Comparison of ENCODE assay signal across 22 cellular contexts in the genomic region with DNA sequence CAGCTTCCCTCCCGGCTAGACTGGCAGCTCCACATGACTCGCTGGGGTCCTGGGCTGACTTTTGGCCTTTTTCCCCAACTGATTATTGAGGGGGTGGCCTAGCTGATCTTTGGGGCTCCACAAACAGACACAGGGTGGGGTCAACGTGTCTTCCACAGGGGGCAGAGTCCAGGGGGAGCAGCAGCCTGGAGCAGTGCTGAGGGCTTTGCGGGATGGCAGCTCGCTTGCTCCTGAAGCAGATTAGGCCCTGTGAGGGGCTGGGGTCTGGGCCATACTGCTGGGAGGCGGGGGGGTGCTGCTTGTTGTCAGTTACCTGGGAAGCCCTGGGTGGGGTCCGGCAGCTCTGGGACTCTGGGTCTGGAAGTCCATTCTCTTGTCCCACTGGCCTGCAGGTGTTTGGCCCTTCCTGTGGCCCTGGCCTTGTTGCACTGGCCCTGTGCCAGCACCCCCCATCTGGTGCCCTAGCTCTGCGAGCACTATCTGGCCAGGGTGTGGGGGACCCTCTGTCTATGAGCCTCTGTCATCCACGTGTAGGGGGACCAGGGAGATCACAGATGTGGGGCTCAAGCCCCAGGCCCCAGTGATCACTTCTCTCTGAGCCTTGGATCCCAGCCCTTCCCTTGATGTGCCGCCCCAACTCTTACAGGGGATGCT. TPM values are rescaled to one million over a fixed set of nuclear protein-coding genes. Genes with fewer than 3 reads are reported as not detected.
DNase-seq lines count a peak whose midpoint lies in the region; ATAC-seq and TF ChIP-seq lines count a peak whose summit lies in the region.
"Had no signal": no experiment of that assay in that cellular context is flagged by ENCODE, and none has a peak within 500 bp of the region (broad histone marks: within the 10 kb centered on the region; RNA-seq: fewer than 3 reads in every experiment).

No MANE protein-coding gene starts in this region.

- no peak overlapping the region for H3K4me3 ChIP-seq in CD8-positive, alpha-beta memory T cell (ENCODE audit: low read length)
- no peak overlapping the region for H3K4me3 ChIP-seq in endodermal cell (ENCODE audit: low read length)
- H3K4me3 ChIP-seq: cardiac muscle cell, ovary, transverse colon had no signal

- H3K4me1 ChIP-seq in CD8-positive, alpha-beta memory T cell (ENCODE audit: insufficient read depth, low read length) = peaks cover 35% of the 10 kb centered on the region
- H3K4me1 ChIP-seq in endodermal cell (ENCODE audit: control insufficient read depth, insufficient read depth, low read length) = no peaks in the 10 kb centered on the region

- no peak overlapping the region for H3K4me3 Mint-ChIP-seq in CD8-positive, alpha-beta memory T cell
- H3K4me3 Mint-ChIP-seq in endodermal cell = no peak overlapping the region
- H3K4me3 Mint-ChIP-seq: activated CD8-positive, alpha-beta T cell treated with anti-CD3 and anti-CD28 coated beads for 36 hours; dendritic cell treated with granulocyte-macrophage colony-stimulating factor and Interleukin-4, amounts not matched to agents 40 ng/mL and 50 ng/mL, for 4 days; stimulated activated naive CD8-positive, alpha-beta T cell treated with anti-CD3 and anti-CD28 coated beads, Interleukin-15, Interleukin-2, amounts not matched to agents 100 ng/mL and 50 ng/mL, for 24 hours had no signal

- TF ChIP-seq EP300 in Ishikawa (IDR thresholded peaks at IDR 0.05; ENCODE audit: borderline replicate concordance) = no peak

- no peaks in the 10 kb centered on the region for H3K9me3 ChIP-seq in CD8-positive, alpha-beta memory T cell (ENCODE audit: low read length)
- H3K9me3 ChIP-seq in endodermal cell (ENCODE audit: control insufficient read depth, low read length) = no peaks in the 10 kb centered on the region
- H3K9me3 ChIP-seq: ovary, transverse colon had no signal

- WGBS in endodermal cell (ENCODE audit: insufficient coverage in 1 of 2, insufficient read length in 1 of 2), 2 experiments = 87 to 90% methylated on average over 9 to 10 of the region's 10 CpGs

- no peaks in the 10 kb centered on the region for H3K27me3 ChIP-seq in CD8-positive, alpha-beta memory T cell (ENCODE audit: insufficient read depth, low read length, poor library complexity, severe bottlenecking)
- peaks cover 23% of the 10 kb centered on the region for H3K27me3 ChIP-seq in endodermal cell (ENCODE audit: control insufficient read depth, insufficient read depth, low read length, poor library complexity, severe bottlenecking)
- H3K27me3 ChIP-seq: ovary had no signal

- no peaks in the 10 kb centered on the region for H3K36me3 ChIP-seq in CD8-positive, alpha-beta memory T cell (ENCODE audit: insufficient read depth, low read length)
- H3K36me3 ChIP-seq in endodermal cell (ENCODE audit: control insufficient read depth, insufficient read depth, low read length) = no peaks in the 10 kb centered on the region
- H3K36me3 ChIP-seq: cardiac muscle cell, ovary, transverse colon had no signal

- CTCF ChIA-PET in CD8-positive, alpha-beta memory T cell (lab: Charles Lee) = interaction anchor here (1.6 to 10.9 kb wide), 2 partner anchors 16 to 127 kb away, joined by 5 to 134 read pairs; a partner anchor contains a TSS

- no peaks in the 10 kb centered on the region for H3K9me3 Mint-ChIP-seq in CD8-positive, alpha-beta memory T cell
- no peaks in the 10 kb centered on the region for H3K9me3 Mint-ChIP-seq in endodermal cell
- H3K9me3 Mint-ChIP-seq: activated CD8-positive, alpha-beta T cell treated with anti-CD3 and anti-CD28 coated beads for 36 hours; dendritic cell treated with granulocyte-macrophage colony-stimulating factor and Interleukin-4, amounts not matched to agents 40 ng/mL and 50 ng/mL, for 4 days; stimulated activated naive CD8-positive, alpha-beta T cell treated with anti-CD3 and anti-CD28 coated beads, Interleukin-15, Interleukin-2, amounts not matched to agents 100 ng/mL and 50 ng/mL, for 24 hours had no signal

- H3K4me1 Mint-ChIP-seq in CD8-positive, alpha-beta memory T cell = peaks cover 0 to 33% (median 5%) of the 10 kb centered on the region in 3 donors
- H3K4me1 Mint-ChIP-seq in endodermal cell = no peaks in the 10 kb centered on the region

- H3K9ac ChIP-seq in endodermal cell (ENCODE audit: extremely low read depth, low read length, poor library complexity, severe bottlenecking) = no peak overlapping the region

- H3K27ac ChIP-seq in CD8-positive, alpha-beta memory T cell (ENCODE audit: low read depth, low read length) = peak overlapping the region; percentile 16
- H3K27ac ChIP-seq in endodermal cell (ENCODE audit: low read depth, low read length) = peak overlapping the region; percentile 94
- H3K27ac ChIP-seq: cardiac muscle cell, ovary had no signal

- TF ChIP-seq RAD21 in Ishikawa (IDR thresholded peaks at IDR 0.05; ENCODE audit: low read depth) = no peak

- POLR2A ChIA-PET in CD8-positive, alpha-beta memory T cell (lab: Charles Lee) = no interaction called here

- no peak for ATAC-seq in HG03457 (IDR thresholded peaks at IDR 0.05; ENCODE audit: unreplicated experiment)
- ATAC-seq: activated CD8-positive, alpha-beta T cell treated with anti-CD3 and anti-CD28 coated beads for 36 hours had no signal

- H3K27me3 Mint-ChIP-seq in CD8-positive, alpha-beta memory T cell = no peaks in the 10 kb centered on the region
- H3K27me3 Mint-ChIP-seq in endodermal cell (ENCODE audit: insufficient read depth) = peaks cover 29% of the 10 kb centered on the region
- H3K27me3 Mint-ChIP-seq: activated CD8-positive, alpha-beta T cell treated with anti-CD3 and anti-CD28 coated beads for 36 hours; stimulated activated naive CD8-positive, alpha-beta T cell treated with anti-CD3 and anti-CD28 coated beads, Interleukin-15, Interleukin-2, amounts not matched to agents 100 ng/mL and 50 ng/mL, for 24 hours had no signal

- peaks cover 0 to 2% (median 0%) of the 10 kb centered on the region in 3 donors for H3K36me3 Mint-ChIP-seq in CD8-positive, alpha-beta memory T cell
- H3K36me3 Mint-ChIP-seq in endodermal cell (ENCODE audit: low read depth) = no peaks in the 10 kb centered on the region

- no peak for DNase-seq in CD8-positive, alpha-beta memory T cell
- no peak for DNase-seq in endodermal cell
- no peak for DNase-seq in NCI-H524 treated with DMSO at 0.1 percent for 48 hours (lab: John Stamatoyannopoulos, UW)
- no peak for DNase-seq in NCI-H2029 treated with DMSO at 0.1 percent for 48 hours (lab: John Stamatoyannopoulos, UW)
- DNase-seq: activated CD4-positive, CD25-positive, alpha-beta regulatory T cell treated with anti-CD3 and anti-CD28 coated beads, Interleukin-2, amount 50 U/mL, for 72 hours; activated CD8-positive, alpha-beta T cell treated with anti-CD3 and anti-CD28 coated beads for 36 hours; activated gamma-delta T cell treated with Interleukin-2 at 50 U/mL for 16 hours; activated T-cell treated with anti-CD3 and anti-CD28 coated beads, Interleukin-2, amount 50 U/mL, for 1 hour; amniotic stem cell; DMS79; KG1; kidney glomerular epithelial cell; mammary epithelial cell; NCI-H2171 treated with DMSO at 0.1 percent for 48 hours; NCI-H526; ovary had no signal

- H3K27ac Mint-ChIP-seq in CD8-positive, alpha-beta memory T cell = peak overlapping the region in 2 of 8 donors; percentile 52 to 57
- H3K27ac Mint-ChIP-seq in endodermal cell = no peak overlapping the region
- H3K27ac Mint-ChIP-seq: activated CD8-positive, alpha-beta T cell treated with anti-CD3 and anti-CD28 coated beads for 36 hours; dendritic cell treated with granulocyte-macrophage colony-stimulating factor and Interleukin-4, amounts not matched to agents 40 ng/mL and 50 ng/mL, for 4 days; stimulated activated naive CD8-positive, alpha-beta T cell treated with anti-CD3 and anti-CD28 coated beads, Interleukin-15, Interleukin-2, amounts not matched to agents 100 ng/mL and 50 ng/mL, for 24 hours had no signal

- no peak for TF ChIP-seq CTCF in endodermal cell (conservative IDR thresholded peaks at IDR 0.05)

TF ChIP-seq in Ishikawa, 13 proteins besides CTCF, POLR2A, EP300 and RAD21:
- TF ChIP-seq NFIC (IDR thresholded peaks at IDR 0.05) = peak; percentile 68
- TF ChIP-seq YY1 (IDR thresholded peaks at IDR 0.05; ENCODE audit: low read depth) = no peak
- TF ChIP-seq CREB1 (IDR thresholded peaks at IDR 0.05; ENCODE audit: low read depth) = no peak

RNA-seq across cellular contexts. Expression of a gene that starts 12.3 kb away (rescaled TPM):
- total RNA-seq in CD8-positive, alpha-beta memory T cell = not detected
- not detected for polyA plus RNA-seq in CD8-positive, alpha-beta memory T cell
- total RNA-seq in endodermal cell = not detected
- 59.2 TPM for polyA plus RNA-seq in endodermal cell (2013, experiment 1 of 2)
- 46.1 TPM for polyA plus RNA-seq in endodermal cell (2013, experiment 2 of 2)
- total RNA-seq: activated CD8-positive, alpha-beta T cell treated with anti-CD3 and anti-CD28 coated beads for 36 hours; cardiac muscle cell; mammary epithelial cell had no signal
- polyA plus RNA-seq: cardiac muscle cell, mammary epithelial cell had no signal

RNA-seq across cellular contexts. Expression of a gene that starts 13.8 kb away (rescaled TPM):
- total RNA-seq in CD8-positive, alpha-beta memory T cell = 100 to 1,000 TPM; 164 to 168 TPM
- 51.6 TPM for polyA plus RNA-seq in CD8-positive, alpha-beta memory T cell
- total RNA-seq in endodermal cell = under 1 TPM; 0.29 to 0.46 TPM
- polyA plus RNA-seq in endodermal cell (2013, experiment 1 of 2) = 1.1 TPM
- 0.95 TPM for polyA plus RNA-seq in endodermal cell (2013, experiment 2 of 2)

RNA-seq across cellular contexts. Expression of a gene that starts 16.0 kb away (rescaled TPM):
- 10 to 100 TPM; 40.3 to 46.3 TPM for total RNA-seq in CD8-positive, alpha-beta memory T cell
- 25.0 TPM for polyA plus RNA-seq in CD8-positive, alpha-beta memory T cell
- 10 to 100 TPM; 45.6 to 49.5 TPM for total RNA-seq in endodermal cell
- polyA plus RNA-seq in endodermal cell (2013, experiment 1 of 2) = 34.9 TPM
- 35.6 TPM for polyA plus RNA-seq in endodermal cell (2013, experiment 2 of 2)

RNA-seq across cellular contexts. Expression of a gene that starts 44.2 kb away (rescaled TPM):
- 10 to 100 TPM; 41.3 to 45.5 TPM for total RNA-seq in CD8-positive, alpha-beta memory T cell
- 23.2 TPM for polyA plus RNA-seq in CD8-positive, alpha-beta memory T cell
- 10 to 100 TPM; 33.4 to 34.4 TPM for total RNA-seq in endodermal cell
- polyA plus RNA-seq in endodermal cell (2013, experiment 1 of 2) = 33.4 TPM
- 29.0 TPM for polyA plus RNA-seq in endodermal cell (2013, experiment 2 of 2)

Comparison
In these comparisons a context has a peak if more than half of its experiments do, and no peak if none do; other contexts are left out.
1. RNA of a gene that starts 13.8 kb away (total RNA-seq): 164 to 168 TPM in CD8-positive, alpha-beta memory T cell; 0.29 to 0.46 TPM in endodermal cell; every median in the first group is over 100 times any median in the second.